In the genomic region with DNA sequence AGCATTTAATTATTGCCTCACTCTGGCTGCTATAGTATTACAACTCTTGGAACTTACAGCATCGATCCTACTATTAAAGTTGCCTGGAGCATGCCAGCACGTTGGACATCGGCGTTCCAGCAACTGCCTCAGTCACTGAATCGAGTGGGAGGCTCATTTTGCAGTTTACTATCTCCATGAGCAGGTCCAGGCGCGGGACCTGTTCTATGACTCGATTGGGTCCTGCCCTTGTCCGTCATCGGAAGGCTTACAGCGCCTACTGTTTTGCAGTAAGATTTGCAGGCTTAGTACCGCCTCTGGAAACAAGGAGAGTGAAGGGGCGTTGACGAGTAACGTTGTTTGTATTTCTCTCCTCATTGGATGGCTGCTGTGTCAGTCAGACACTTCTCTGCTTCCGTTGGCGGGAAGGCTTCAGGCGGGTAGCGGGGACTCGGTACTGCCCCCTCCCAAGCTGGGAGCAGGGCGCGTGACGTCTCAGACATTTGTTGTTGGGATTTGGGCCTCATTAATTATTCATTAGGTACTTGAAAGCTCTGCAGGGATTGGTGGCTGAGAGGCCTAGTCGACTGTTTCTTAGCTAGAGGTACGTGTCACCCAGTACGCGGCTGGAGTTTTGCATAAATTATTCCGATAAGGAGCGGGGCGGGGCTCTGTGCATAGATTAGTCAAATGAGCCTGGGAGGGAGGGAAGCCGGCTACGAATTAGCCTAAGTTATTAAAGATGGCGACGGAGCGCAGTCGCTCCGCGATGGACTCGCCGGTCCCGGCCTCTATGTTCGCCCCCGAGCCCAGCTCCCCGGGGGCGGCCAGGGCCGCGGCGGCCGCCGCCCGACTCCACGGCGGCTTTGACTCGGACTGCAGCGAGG, we compare ENCODE assay signal across 8 cellular contexts. TPM values are rescaled to one million over a fixed set of nuclear protein-coding genes. Genes with fewer than 3 reads are reported as not detected.
DNase-seq lines count a peak whose midpoint lies in the region; ATAC-seq and TF ChIP-seq lines count a peak whose summit lies in the region.

A gene (plus strand): TSS at position 710 of the 866 bp plus-strand sequence. CDS start 12 bp downstream, at position 722.

- H3K9ac ChIP-seq in OCI-LY3 (ENCODE audit: low read length): peak within 1 kb of the TSS; percentile 90

- peak within 1 kb of the TSS; percentile 69 for H3K27ac ChIP-seq in OCI-LY3 (ENCODE audit: low read length)

- H3K27me3 Mint-ChIP-seq in endothelial cell (ENCODE audit: unreplicated experiment) (peaks cover 12% of the 10 kb centered on the region), mesothelial cell of epicardium (ENCODE audit: low read depth) (no peaks in the 10 kb centered on the region)

- DNase-seq in D341Med (ENCODE audit: low spot score) (peak; percentile 95), HuH-7 (ENCODE audit: low spot score) (peak; percentile 97), endothelial cell (ENCODE audit: low spot score) (peak; percentile 96), mesothelial cell of epicardium (ENCODE audit: low spot score in 2 of 2, unreplicated experiment in 2 of 2) (peak; percentile 95 to 96)
- DNase-seq in activated CD8-positive, alpha-beta memory T cell treated with anti-CD3 and anti-CD28 coated beads, Interleukin-2, amount 50 U/mL, for 48 hours: peak; percentile 94
- peak; percentile 93 to 96 for DNase-seq in stimulated activated CD8-positive, alpha-beta memory T cell treated with anti-CD3 and anti-CD28 coated beads, Interleukin-15, amount 100 ng/mL, for 48 hours (ENCODE audit: low read depth in 2 of 2)

- H3K4me2 ChIP-seq in OCI-LY3 (ENCODE audit: low read length): peak within 1 kb of the TSS; percentile 88

- H4K20me1 ChIP-seq in OCI-LY3 (ENCODE audit: insufficient read depth, low read length): peaks cover 40% of the 10 kb centered on the region

- no peaks in the 10 kb centered on the region for H3K27me3 ChIP-seq in OCI-LY3 (ENCODE audit: low read depth, low read length)

- peak within 1 kb of the TSS; percentile 93 for H3K27ac Mint-ChIP-seq in endothelial cell (ENCODE audit: unreplicated experiment)
- peak within 1 kb of the TSS; percentile 99 for H3K27ac Mint-ChIP-seq in mesothelial cell of epicardium

- H3K4me1 ChIP-seq in OCI-LY3 (ENCODE audit: low read length): peaks cover 41% of the 10 kb centered on the region

- no peaks in the 10 kb centered on the region for H3K9me3 ChIP-seq in OCI-LY3 (ENCODE audit: insufficient read depth, low read length)

- no peaks in the 10 kb centered on the region for H3K9me3 Mint-ChIP-seq in endothelial cell (ENCODE audit: unreplicated experiment)
- H3K9me3 Mint-ChIP-seq in mesothelial cell of epicardium: no peaks in the 10 kb centered on the region

- H3K4me3 Mint-ChIP-seq in endothelial cell (ENCODE audit: unreplicated experiment) (peak within 1 kb of the TSS; percentile 94), mesothelial cell of epicardium (peak within 1 kb of the TSS; percentile 89)

- H3K36me3 ChIP-seq in OCI-LY3 (replicated peaks; ENCODE audit: low read depth, low read length): peaks cover 19% of the 10 kb centered on the region

- TF ChIP-seq CTCF in OCI-LY3 (IDR thresholded peaks at IDR 0.05; ENCODE audit: low read depth, low read length): no peak
- TF ChIP-seq CTCF in endothelial cell (IDR thresholded peaks at IDR 0.05; ENCODE audit: unreplicated experiment): no peak
- TF ChIP-seq CTCF in mesothelial cell of epicardium (IDR thresholded peaks at IDR 0.05; ENCODE audit: unreplicated experiment): no peak

- H3K4me1 Mint-ChIP-seq in endothelial cell (ENCODE audit: unreplicated experiment) (peaks cover 43% of the 10 kb centered on the region), mesothelial cell of epicardium (peaks cover 38% of the 10 kb centered on the region)

- peaks cover 48% of the 10 kb centered on the region for H3K79me2 ChIP-seq in OCI-LY3 (ENCODE audit: low read length)

- H2AFZ ChIP-seq in OCI-LY3 (ENCODE audit: low read depth, low read length): peak within 1 kb of the TSS; percentile 84

- H3K36me3 Mint-ChIP-seq in endothelial cell (ENCODE audit: low read depth, unreplicated experiment) (no peaks in the 10 kb centered on the region), mesothelial cell of epicardium (peaks cover 2% of the 10 kb centered on the region)

- ATAC-seq in GM21515 (IDR thresholded peaks at IDR 0.05; ENCODE audit: unreplicated experiment): peak; percentile 68

- H3K4me3 ChIP-seq in OCI-LY3 (ENCODE audit: low read length): peak within 1 kb of the TSS; percentile 89

RNA-seq across cellular contexts. Expression of the gene that starts here (rescaled TPM):
- total RNA-seq in endothelial cell (ENCODE audit: unreplicated experiment) (44.5 TPM), mesothelial cell of epicardium (71.6 to 74.3 TPM (median 73.1 TPM) in 3 replicates)

Comparison
In these comparisons a context has a peak if more than half of its experiments do, and no peak if none do; other contexts are left out.
1. Peak in every context shown above with its lines: DNase-seq, ATAC-seq, H3K4me3 ChIP-seq and H3K27ac ChIP-seq.